In genomic region chr21:34630536-34631143, GRCh38 we compare ENCODE assay signal across 8 cellular contexts. TPM values are rescaled to one million over a fixed set of nuclear protein-coding genes. Genes with fewer than 3 reads are reported as not detected.
A peak's percentile ranks its signal among the peaks of the same experiment; 100 is the strongest.
DNase-seq lines count a peak whose midpoint lies in the region; ATAC-seq, FAIRE-seq and TF ChIP-seq lines count a peak whose summit lies in the region.

No MANE protein-coding gene starts in this region.

- H2AFZ ChIP-seq in PC-9 (no peak overlapping the region), HepG2 (ENCODE audit: low read length) (no peak overlapping the region)

- H3K27me3 ChIP-seq in PC-9 (ENCODE audit: insufficient read depth, low read depth) (no peaks in the 10 kb centered on the region), colonic mucosa (no peaks in the 10 kb centered on the region), HepG2 (ENCODE audit: control insufficient read depth in 1 of 2, insufficient read depth in 2 of 2, low read length in 2 of 2) (peaks cover 0 to 11% of the 10 kb centered on the region in 2 experiments; a peak in 2 of 5 replicates), uterus (no peaks in the 10 kb centered on the region)

- in situ Hi-C loops in HepG2 (cut with HindIII; ENCODE audit: extremely low pct_ligation_motif_present, low pct_unique_long_range_greater_than_20kb), result no loop called here

- H3K4me2 ChIP-seq in PC-9 (no peak overlapping the region), HepG2 (ENCODE audit: low read depth, low read length) (no peak overlapping the region)

- no peaks in the 10 kb centered on the region for H4K20me1 ChIP-seq in PC-9 (ENCODE audit: insufficient read depth)
- H4K20me1 ChIP-seq in HepG2 (ENCODE audit: insufficient read depth, low read length), result no peaks in the 10 kb centered on the region

- TF ChIP-seq CTCF in PC-9 (conservative IDR thresholded peaks at IDR 0.05) (peak; percentile 76), colonic mucosa (IDR thresholded peaks at IDR 0.05) (peak; percentile 76), HepG2 (CRISPR knock-in tag; IDR thresholded peaks at IDR 0.05) (peak; percentile 84), uterus (IDR thresholded peaks at IDR 0.05) (peak; percentile 72 to 85 (median 77))

- DNase-seq in stimulated activated CD4-positive, alpha-beta T cell treated with anti-CD3 and anti-CD28 coated beads, Interleukin-15, amount 100 ng/mL, for 24 hours, result peak; percentile 20
- DNase-seq in stimulated activated CD4-positive, alpha-beta T cell treated with anti-CD3 and anti-CD28 coated beads, Interleukin-4, amount 100 ng/mL, for 1 hour, result no peak
- peak; percentile 79 to 82 for DNase-seq in Kasumi-1 (lab: John Stamatoyannopoulos, UW)
- peak in 1 of 2 experiments; percentile 17 for DNase-seq in PC-9
- peak; percentile 36 for DNase-seq in colonic mucosa
- peak; percentile 44 for DNase-seq in HepG2 (ENCODE audit: low spot score)
- DNase-seq in uterus, result no peak
- no peak for DNase-seq in GDM1 (lab: John Stamatoyannopoulos, UW)

- TF ChIP-seq POLR2A in HepG2 (IDR thresholded peaks at IDR 0.05; ENCODE audit: insufficient read depth in 1 of 2, low read depth in 2 of 2, low read length in 2 of 2) (no peak), uterus (IDR thresholded peaks at IDR 0.05) (no peak)

- BruUV-seq in PC-9 (replicated peaks; lab: Mats Ljungman, UMichigan) (no TSS peak), HepG2 (replicated peaks; lab: Mats Ljungman, UMichigan) (no TSS peak)

- H3K27ac ChIP-seq in PC-9 (no peak overlapping the region), colonic mucosa (no peak overlapping the region), HepG2 (ENCODE audit: extremely low read length, insufficient read depth, low read length) (no peak overlapping the region), uterus (no peak overlapping the region)

- H3K9ac ChIP-seq in colonic mucosa (ENCODE audit: low read depth in 2 of 2, low read length in 2 of 2) (no peak overlapping the region), HepG2 (ENCODE audit: insufficient read depth, low read depth, low read length) (no peak overlapping the region)

- no peak overlapping the region for H3K4me3 ChIP-seq in PC-9
- no peak overlapping the region for H3K4me3 ChIP-seq in colonic mucosa
- H3K4me3 ChIP-seq in HepG2 (replicated peaks in 1 of 3; ENCODE audit: insufficient read depth in 1 of 3, low read depth in 2 of 3, low read length in 3 of 3), result no peak overlapping the region
- no peak overlapping the region for H3K4me3 ChIP-seq in uterus

- peak; percentile 71 for TF ChIP-seq RAD21 in HepG2 (CRISPR knock-in tag; IDR thresholded peaks at IDR 0.05)

- POLR2A ChIA-PET in PC-9 (lab: Charles Lee; ENCODE audit: unreplicated experiment), result no interaction called here
- POLR2A ChIA-PET in HepG2 (lab: Yijun Ruan, JAX), result no interaction called here

- CTCF ChIA-PET in PC-9 (lab: Charles Lee) (interaction anchor here (0.7 kb wide), 1 partner anchor 268 kb away, joined by 3 read pairs; no protein-coding TSS in a partner anchor), HepG2 (lab: Yijun Ruan, JAX; ENCODE audit: low intra/inter-chr PET ratio, low total read pairs) (interaction anchor here (0.9 to 2.1 kb wide), 5 partner anchors 118 to 269 kb away, joined by 3 to 10 read pairs (median 4); partner anchors contain the start of gene KCNE1)

- H3K79me2 ChIP-seq in PC-9 (ENCODE audit: low read depth) (no peaks in the 10 kb centered on the region), HepG2 (ENCODE audit: insufficient read depth, low read length) (no peaks in the 10 kb centered on the region)

- intact Hi-C loops in PC-9 (cut with micrococcal nuclease; ENCODE audit: unreplicated experiment) (loop anchor here (1.0 to 10.0 kb wide), 2 partner anchors 268 to 706 kb away; no protein-coding TSS in a partner anchor), colonic mucosa (cut with DNase I) (no loop called here), HepG2 (cut with micrococcal nuclease; ENCODE audit: unreplicated experiment) (loop anchor here (1.0 kb wide), 1 partner anchor 120 kb away; no protein-coding TSS in a partner anchor), uterus (cut with DNase I; ENCODE audit: low total_unique reads) (no loop called here)

- peak; percentile 76 for FAIRE-seq in HepG2 (lab: Jason Lieb, UNC)

- ATAC-seq in HepG2, result peak; percentile 80

- no peaks in the 10 kb centered on the region for H3F3A ChIP-seq in PC-9 (ENCODE audit: insufficient read depth, low read depth)

- no peak for TF ChIP-seq EP300 in HepG2 (IDR thresholded peaks at IDR 0.05; ENCODE audit: low read depth in 2 of 2, low read length in 2 of 2)
- no peak for TF ChIP-seq EP300 in HepG2 (CRISPR knock-in tag; IDR thresholded peaks at IDR 0.05; ENCODE audit: borderline replicate concordance)

- WGBS in HepG2 (ENCODE audit: low lambda C conversion rate), result 1% methylated on average over 6 of the region's 6 CpGs

- H3K4me1 ChIP-seq in PC-9 (replicated peaks; ENCODE audit: insufficient read depth), result no peaks in the 10 kb centered on the region
- H3K4me1 ChIP-seq in colonic mucosa, result no peaks in the 10 kb centered on the region
- no peaks in the 10 kb centered on the region for H3K4me1 ChIP-seq in HepG2 (ENCODE audit: insufficient read depth, low read length)
- H3K4me1 ChIP-seq in uterus, result no peaks in the 10 kb centered on the region

- H3K36me3 ChIP-seq in PC-9 (ENCODE audit: low read depth) (no peaks in the 10 kb centered on the region), colonic mucosa (no peaks in the 10 kb centered on the region), HepG2 (replicated peaks in 1 of 2; ENCODE audit: control insufficient read depth in 1 of 2, insufficient read depth in 2 of 2, low read length in 2 of 2) (no peaks in the 10 kb centered on the region), uterus (no peaks in the 10 kb centered on the region)

- H3K9me3 ChIP-seq in PC-9 (ENCODE audit: insufficient read depth, low read depth), result no peaks in the 10 kb centered on the region
- H3K9me3 ChIP-seq in colonic mucosa, result no peaks in the 10 kb centered on the region
- H3K9me3 ChIP-seq in HepG2 (ENCODE audit: low read length), result no peaks in the 10 kb centered on the region
- no peaks in the 10 kb centered on the region for H3K9me3 ChIP-seq in uterus

- no peaks in the 10 kb centered on the region for H3K9me2 ChIP-seq in PC-9 (ENCODE audit: insufficient read depth)

TF ChIP-seq in HepG2, 621 proteins besides CTCF, POLR2A, EP300 and RAD21 (continues in another document):
- TF ChIP-seq JDP2 (CRISPR knock-in tag; IDR thresholded peaks at IDR 0.05; ENCODE audit: borderline replicate concordance) (no peak), SRSF4 (IDR thresholded peaks at IDR 0.05; ENCODE audit: low read depth, low read length, poor library complexity, severe bottlenecking) (no peak), ZNF143 (CRISPR knock-in tag; IDR thresholded peaks at IDR 0.05) (no peak)

RNA-seq across cellular contexts. Expression of gene RCAN1, which starts 15.7 kb away (rescaled TPM):
- total RNA-seq in PC-9 (2021), result 6.2 and 7.2 TPM in 2 replicates
- 10 to 100 TPM; 38.0 to 68.7 TPM for total RNA-seq in colonic mucosa
- 34.1 and 35.1 TPM in 2 replicates for total RNA-seq in HepG2 (2016; rRNA removed; fragmentation: Illumina TruSeq; extraction: Trizol)
- 7.0 and 9.0 TPM in 2 replicates for total RNA-seq in HepG2 (2016; cell fraction: cytosol; rRNA removed; fragmentation: Illumina TruSeq; extraction: Trizol; ENCODE audit: low read depth)
- total RNA-seq in HepG2 (2016; cell fraction: insoluble cytoplasmic fraction; rRNA removed; fragmentation: Illumina TruSeq; extraction: Trizol), result 34.2 and 35.1 TPM in 2 replicates
- total RNA-seq in HepG2 (2016; cell fraction: membrane; rRNA removed; fragmentation: Illumina TruSeq; extraction: Trizol), result 18.9 and 22.0 TPM in 2 replicates
- total RNA-seq in HepG2 (2016; cell fraction: nucleus; rRNA removed; fragmentation: Illumina TruSeq; extraction: Trizol), result 25.9 and 26.8 TPM in 2 replicates
- polyA plus RNA-seq in HepG2 (2011; rRNA removed), result 8.5 and 9.4 TPM in 2 replicates
- polyA plus RNA-seq in HepG2 (2011; cell fraction: cytosol; rRNA removed), result 5.5 and 8.2 TPM in 2 replicates
- 6.0 and 7.7 TPM in 2 replicates for polyA plus RNA-seq in HepG2 (2011; cell fraction: nucleus; rRNA removed)
- 10.5 and 13.0 TPM in 2 replicates for polyA plus RNA-seq in HepG2 (2012)
- polyA plus RNA-seq in HepG2 (2016; cell fraction: cytosol; fragmentation: Illumina TruSeq; extraction: Trizol; ENCODE audit: low read depth), result 5.4 and 6.4 TPM in 2 replicates
- polyA plus RNA-seq in HepG2 (2016; cell fraction: insoluble cytoplasmic fraction; fragmentation: Illumina TruSeq; extraction: Trizol; ENCODE audit: low read depth), result 34.4 and 35.4 TPM in 2 replicates
- polyA plus RNA-seq in HepG2 (2016; cell fraction: membrane; fragmentation: Illumina TruSeq; extraction: Trizol; ENCODE audit: low read depth), result 14.7 and 15.5 TPM in 2 replicates
- 25.3 and 26.9 TPM in 2 replicates for polyA plus RNA-seq in HepG2 (2016; cell fraction: nucleus; fragmentation: Illumina TruSeq; extraction: Trizol; ENCODE audit: insufficient read depth, low read depth)
- polyA minus RNA-seq in HepG2 (2011; rRNA and poly(A)+ RNA removed; ENCODE audit: low replicate concordance), result 9.4 and 14.1 TPM in 2 replicates
- 8.4 and 9.4 TPM in 2 replicates for polyA minus RNA-seq in HepG2 (2011; cell fraction: cytosol; rRNA and poly(A)+ RNA removed)
- polyA minus RNA-seq in HepG2 (2011; cell fraction: nucleus; rRNA and poly(A)+ RNA removed), result 19.4 and 30.5 TPM in 2 replicates
- 10 to 100 TPM; 12.4 to 22.5 (median 16.5) TPM for total RNA-seq in uterus

RNA-seq across cellular contexts. Expression of gene CLIC6, which starts 38.2 kb away (rescaled TPM):
- not detected in 2 replicates for total RNA-seq in PC-9 (2021)
- total RNA-seq in colonic mucosa, result 10 to 100 TPM in 1 of 2 donors, 1 to 10 TPM in 1; 9.4 to 12.8 TPM
- not detected in 2 replicates for total RNA-seq in HepG2 (2016; rRNA removed; fragmentation: Illumina TruSeq; extraction: Trizol)
- not detected in 2 replicates for total RNA-seq in HepG2 (2016; cell fraction: cytosol; rRNA removed; fragmentation: Illumina TruSeq; extraction: Trizol; ENCODE audit: low read depth)
- total RNA-seq in HepG2 (2016; cell fraction: insoluble cytoplasmic fraction; rRNA removed; fragmentation: Illumina TruSeq; extraction: Trizol), result not detected in 2 replicates
- total RNA-seq in HepG2 (2016; cell fraction: membrane; rRNA removed; fragmentation: Illumina TruSeq; extraction: Trizol), result not detected in 2 replicates
- total RNA-seq in HepG2 (2016; cell fraction: nucleus; rRNA removed; fragmentation: Illumina TruSeq; extraction: Trizol), result not detected in 2 replicates
- not detected in 2 replicates for polyA plus RNA-seq in HepG2 (2011; rRNA removed)
- not detected in 2 replicates for polyA plus RNA-seq in HepG2 (2011; cell fraction: cytosol; rRNA removed)
- not detected in 2 replicates for polyA plus RNA-seq in HepG2 (2011; cell fraction: nucleus; rRNA removed)
- polyA plus RNA-seq in HepG2 (2012), result not detected in 2 replicates
- not detected in 2 replicates for polyA plus RNA-seq in HepG2 (2016; cell fraction: cytosol; fragmentation: Illumina TruSeq; extraction: Trizol; ENCODE audit: low read depth)
- not detected in 2 replicates for polyA plus RNA-seq in HepG2 (2016; cell fraction: insoluble cytoplasmic fraction; fragmentation: Illumina TruSeq; extraction: Trizol; ENCODE audit: low read depth)
- not detected in 2 replicates for polyA plus RNA-seq in HepG2 (2016; cell fraction: membrane; fragmentation: Illumina TruSeq; extraction: Trizol; ENCODE audit: low read depth)
- not detected in 2 replicates for polyA plus RNA-seq in HepG2 (2016; cell fraction: nucleus; fragmentation: Illumina TruSeq; extraction: Trizol; ENCODE audit: insufficient read depth, low read depth)
- polyA minus RNA-seq in HepG2 (2011; rRNA and poly(A)+ RNA removed; ENCODE audit: low replicate concordance), result not detected in 2 replicates
- polyA minus RNA-seq in HepG2 (2011; cell fraction: cytosol; rRNA and poly(A)+ RNA removed), result not detected in 2 replicates
- polyA minus RNA-seq in HepG2 (2011; cell fraction: nucleus; rRNA and poly(A)+ RNA removed), result not detected in 2 replicates
- total RNA-seq in uterus, result under 1 TPM; under 0.01 to 0.69 (median 0.38) TPM

Comparison
In these comparisons a context has a peak if more than half of its experiments do, and no peak if none do; other contexts are left out.
1. DNase-seq: peak in stimulated activated CD4-positive, alpha-beta T cell treated with anti-CD3 and anti-CD28 coated beads, Interleukin-15, amount 100 ng/mL, for 24 hours (single experiment), Kasumi-1 (2 of 2), colonic mucosa (single experiment) and HepG2 (single experiment); none in stimulated activated CD4-positive, alpha-beta T cell treated with anti-CD3 and anti-CD28 coated beads, Interleukin-4, amount 100 ng/mL, for 1 hour (single experiment), uterus (0 of 2) and GDM1 (single experiment).
2. RNA of gene CLIC6, which starts 38.2 kb away (total RNA-seq): 9.4 to 12.8 TPM in colonic mucosa; under 0.01 to 0.69 TPM in uterus, not detected in PC-9 and not detected in HepG2; every median in the first group is over 4 times any median in the second.
3. intact Hi-C loops: an anchor here in PC-9 (1.0 to 10.0 kb wide) and HepG2 (1.0 kb wide); none called in colonic mucosa and uterus.
4. Peak in every context shown above with its lines, with median percentiles within 50 percentile points of each other: CTCF ChIP-seq.